ENCODE assay signal across 8 cellular contexts in genomic region chr6:32666420-32667300, GRCh38. TPM values are rescaled to one million over a fixed set of nuclear protein-coding genes. Genes with fewer than 3 reads are reported as not detected.
DNase-seq lines count a peak whose midpoint lies in the region; ATAC-seq and TF ChIP-seq lines count a peak whose summit lies in the region.

Gene HLA-DQB1 (minus strand): TSS chr6:32666657. CDS start chr6:32666607, 50 bp downstream.

- intact Hi-C loops in MCF 10A (cut with micrococcal nuclease) (no loop called here), breast epithelium (cut with DNase I; ENCODE audit: low total_unique reads) (no loop called here), gastrocnemius medialis (cut with DNase I; ENCODE audit: low total_unique reads) (no loop called here)
- intact Hi-C loops in activated naive CD4-positive, alpha-beta T cell treated with anti-CD3 and anti-CD28 coated beads for 36 hours (cut with micrococcal nuclease), result loop anchor here (2.0 kb wide), 1 partner anchor 44 kb away; no protein-coding TSS in a partner anchor

- no TSS peak for BruUV-seq in MCF 10A (replicated peaks; lab: Mats Ljungman, UMichigan)

- H3K27ac Mint-ChIP-seq in MCF 10A (ENCODE audit: low read depth, unreplicated experiment), result no peak within 1 kb of the TSS
- no peak within 1 kb of the TSS for H3K27ac Mint-ChIP-seq in activated naive CD4-positive, alpha-beta T cell treated with anti-CD3 and anti-CD28 coated beads for 36 hours

- in situ Hi-C loops in gastrocnemius medialis (cut with MboI; ENCODE audit: low sequenced_read_pairs in 4 of 4), result loop anchor here in 1 of 4 donors (5.0 kb wide), 1 partner anchor 96 kb away; the partner anchor contains the start of gene HLA-DQB2

- H3K27me3 ChIP-seq in breast epithelium (no peaks in the 10 kb centered on the region), gastrocnemius medialis (no peaks in the 10 kb centered on the region)

- peak; percentile 35 for DNase-seq in MCF 10A (ENCODE audit: unreplicated experiment)
- no peak for DNase-seq in breast epithelium (ENCODE audit: low spot score in 2 of 2)
- DNase-seq in NOMO-1 treated with DMSO at 0.1 percent for 48 hours (lab: John Stamatoyannopoulos, UW; ENCODE audit: unreplicated experiment), result peak; percentile 67
- DNase-seq in activated naive CD4-positive, alpha-beta T cell treated with anti-CD3 and anti-CD28 coated beads for 36 hours, result peak; percentile 80
- peak; percentile 4 for DNase-seq in hepatic stellate cell (ENCODE audit: low spot score)
- DNase-seq in gastrocnemius medialis, result no peak
- DNase-seq in RKO (ENCODE audit: low spot score), result no peak

- no peak for TF ChIP-seq CTCF in MCF 10A (IDR thresholded peaks at IDR 0.05; ENCODE audit: unreplicated experiment)
- no peak for TF ChIP-seq CTCF in breast epithelium (IDR thresholded peaks at IDR 0.05)
- no peak for TF ChIP-seq CTCF in gastrocnemius medialis (IDR thresholded peaks at IDR 0.05 in 4 of 5, conservative IDR thresholded peaks at IDR 0.05 in 1 of 5)

- H3K4me3 Mint-ChIP-seq in MCF 10A (ENCODE audit: unreplicated experiment), result no peak within 1 kb of the TSS
- H3K4me3 Mint-ChIP-seq in activated naive CD4-positive, alpha-beta T cell treated with anti-CD3 and anti-CD28 coated beads for 36 hours, result peak within 1 kb of the TSS; percentile 70

- H3K27ac ChIP-seq in breast epithelium (no peak within 1 kb of the TSS), gastrocnemius medialis (peak within 1 kb of the TSS in 2 of 4 donors; percentile 36 to 54)

- peaks cover 78% of the 10 kb centered on the region for H3K27me3 Mint-ChIP-seq in MCF 10A (ENCODE audit: insufficient read depth, unreplicated experiment)
- peaks cover 32% of the 10 kb centered on the region for H3K27me3 Mint-ChIP-seq in activated naive CD4-positive, alpha-beta T cell treated with anti-CD3 and anti-CD28 coated beads for 36 hours (ENCODE audit: low read depth)

- peak; percentile 72 for ATAC-seq in HG02798 (IDR thresholded peaks at IDR 0.05; ENCODE audit: poor library complexity, unreplicated experiment)
- ATAC-seq in gastrocnemius medialis, result peak; percentile 83 to 86

- H3K36me3 ChIP-seq in breast epithelium (no peaks in the 10 kb centered on the region), gastrocnemius medialis (no peaks in the 10 kb centered on the region)

- H3K4me1 Mint-ChIP-seq in MCF 10A (ENCODE audit: insufficient read depth, unreplicated experiment), result no peaks in the 10 kb centered on the region
- H3K4me1 Mint-ChIP-seq in activated naive CD4-positive, alpha-beta T cell treated with anti-CD3 and anti-CD28 coated beads for 36 hours (ENCODE audit: low read depth), result peaks cover 40% of the 10 kb centered on the region

- H3K4me1 ChIP-seq in breast epithelium (no peaks in the 10 kb centered on the region), gastrocnemius medialis (no peaks in the 10 kb centered on the region)

- POLR2A ChIA-PET in MCF 10A (lab: Yijun Ruan, JAX), result no interaction called here

- H3K36me3 Mint-ChIP-seq in MCF 10A (ENCODE audit: insufficient read depth, unreplicated experiment), result no peaks in the 10 kb centered on the region
- H3K36me3 Mint-ChIP-seq in activated naive CD4-positive, alpha-beta T cell treated with anti-CD3 and anti-CD28 coated beads for 36 hours (ENCODE audit: low read depth), result no peaks in the 10 kb centered on the region

- H3K4me3 ChIP-seq in breast epithelium, result peak within 1 kb of the TSS in 1 of 3 donors; percentile 16
- H3K4me3 ChIP-seq in gastrocnemius medialis, result peak within 1 kb of the TSS in 1 of 4 donors; percentile 11

- TF ChIP-seq POLR2A in breast epithelium (IDR thresholded peaks at IDR 0.05), result no peak
- TF ChIP-seq POLR2A in gastrocnemius medialis (IDR thresholded peaks at IDR 0.05), result no peak

- H3K9me3 ChIP-seq in breast epithelium (no peaks in the 10 kb centered on the region), gastrocnemius medialis (no peaks in the 10 kb centered on the region)

- no peaks in the 10 kb centered on the region for H3K9me3 Mint-ChIP-seq in MCF 10A (ENCODE audit: unreplicated experiment)
- no peaks in the 10 kb centered on the region for H3K9me3 Mint-ChIP-seq in activated naive CD4-positive, alpha-beta T cell treated with anti-CD3 and anti-CD28 coated beads for 36 hours

- CTCF ChIA-PET in MCF 10A (lab: Yijun Ruan, JAX), result interaction anchor here (0.6 to 1.5 kb wide), 2 partner anchors 33 to 173 kb away, joined by 3 to 4 read pairs; no protein-coding TSS in a partner anchor
- CTCF ChIA-PET in activated naive CD4-positive, alpha-beta T cell treated with anti-CD3 and anti-CD28 coated beads for 36 hours (lab: Charles Lee), result no interaction called here

RNA-seq across cellular contexts. Expression of gene HLA-DQB1, which starts in this region (rescaled TPM):
- total RNA-seq in MCF 10A (2022) (not detected in 2 replicates), breast epithelium (1 to 10 TPM; 1.3 to 7.2 (median 5.4) TPM), gastrocnemius medialis (1 to 10 TPM in 2 of 4 donors, under 1 TPM in 2; 0.22 to 2.2 (median 0.91) TPM)
- total RNA-seq in activated naive CD4-positive, alpha-beta T cell treated with anti-CD3 and anti-CD28 coated beads for 36 hours, result 1 to 10 TPM; 6.2 to 7.4 TPM

Comparison
In these comparisons a context has a peak if more than half of its experiments do, and no peak if none do; other contexts are left out.
1. Peak in DNase-seq in MCF 10A; RNA of the gene not detected or under 1 TPM.
2. DNase-seq: peak in NOMO-1 treated with DMSO at 0.1 percent for 48 hours (single experiment), activated naive CD4-positive, alpha-beta T cell treated with anti-CD3 and anti-CD28 coated beads for 36 hours (single experiment) and hepatic stellate cell (single experiment); none in breast epithelium (0 of 2), gastrocnemius medialis (0 of 2) and RKO (single experiment).